18 cellular contexts compared by ENCODE assay signal in the genomic region with DNA sequence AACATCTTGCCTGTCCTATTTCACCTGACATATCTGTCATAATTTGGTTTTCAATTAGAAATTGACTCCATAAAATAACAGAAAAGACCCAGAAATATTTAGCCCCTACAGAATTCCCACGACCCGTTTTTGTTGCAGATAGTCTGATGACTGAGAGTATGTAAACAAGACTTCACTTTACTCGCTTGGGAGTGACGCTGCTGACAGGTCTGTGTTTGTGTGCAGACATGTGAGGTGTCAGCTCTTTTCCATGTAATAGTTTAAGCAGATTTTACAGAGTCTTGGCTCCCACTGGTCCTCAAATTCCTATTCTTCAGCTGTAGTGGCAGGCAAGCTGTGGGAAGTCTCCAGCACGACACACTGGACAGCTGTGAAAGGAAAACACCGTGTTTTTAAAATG.
"Had no signal": no experiment of that assay in that cellular context is flagged by ENCODE, and none has a peak within 500 bp of the region (broad histone marks: within the 10 kb centered on the region; RNA-seq: fewer than 3 reads in every experiment).

No MANE protein-coding gene starts in this region.

- ATAC-seq: Panc1, PC-3, SK-N-SH treated with all-trans-retinoic acid at 6 μM for 48 hours had no signal

- DNase-seq: KBM-7, MV-4-11, NCI-H1048, NCI-H1105, NCI-H1417, NCI-H1436 treated with DMSO at 0.1 percent for 48 hours, NCI-H1694, NCI-H187 treated with DMSO at 0.1 percent for 48 hours, NCI-H2029 treated with DMSO at 0.1 percent for 48 hours, NCI-H2171 treated with DMSO at 0.1 percent for 48 hours, NCI-H526 treated with DMSO at 0.1 percent for 48 hours, NCI-H748 treated with DMSO at 0.1 percent for 48 hours, PC-3, SHP77, T-helper 1 cell had no signal

- H3K27ac ChIP-seq: RWPE1 had no signal
